14 cellular contexts compared by ENCODE assay signal in the genomic region with DNA sequence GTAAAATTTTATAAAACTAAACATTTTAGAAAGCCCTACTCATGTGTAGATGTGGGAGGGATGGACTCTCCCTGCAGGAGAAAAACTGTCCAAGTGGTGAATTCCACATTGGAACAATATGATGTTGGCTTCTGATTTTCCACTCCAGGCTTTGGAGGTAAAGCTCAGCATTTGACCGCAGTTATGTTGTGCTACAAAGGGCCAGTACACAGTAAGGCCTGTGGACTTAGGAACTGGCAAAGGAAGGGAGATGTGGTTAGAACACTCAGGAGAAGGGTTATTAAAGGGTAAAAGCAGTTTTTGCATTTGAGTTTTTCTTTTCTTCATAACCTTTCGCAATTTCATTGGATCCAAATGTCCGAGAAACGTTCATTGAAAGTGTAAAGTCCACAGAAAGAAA.
DNase-seq lines count a peak whose midpoint lies in the region; ATAC-seq and TF ChIP-seq lines count a peak whose summit lies in the region.
"Had no signal": no experiment of that assay in that cellular context is flagged by ENCODE, and none has a peak within 500 bp of the region (broad histone marks: within the 10 kb centered on the region; RNA-seq: fewer than 3 reads in every experiment).

No MANE protein-coding gene starts in this region.

- H3K27me3 ChIP-seq in SJSA1 (replicated peaks) (no peaks in the 10 kb centered on the region), foreskin keratinocyte (no peaks in the 10 kb centered on the region), smooth muscle cell (ENCODE audit: low read depth) (no peaks in the 10 kb centered on the region)

- WGBS in smooth muscle cell (ENCODE audit: low lambda C conversion rate), result 93% methylated on average over 4 of the region's 4 CpGs

- H3K36me3 Mint-ChIP-seq in activated CD4-positive, alpha-beta T cell treated with anti-CD3 and anti-CD28 coated beads, Interleukin-2, amount 10 ng/mL, durations not matched to agents 24 days and 14 days (ENCODE audit: low read depth), result no peaks in the 10 kb centered on the region
- H3K36me3 Mint-ChIP-seq: activated naive CD8-positive, alpha-beta T cell had no signal

- no peak overlapping the region for H3K9ac ChIP-seq in smooth muscle cell (ENCODE audit: low read depth)

- peak; percentile 64 for ATAC-seq in foreskin keratinocyte
- ATAC-seq: effector memory CD8-positive, alpha-beta T cell had no signal

- no peak overlapping the region for H3K4me3 Mint-ChIP-seq in activated CD4-positive, alpha-beta T cell treated with anti-CD3 and anti-CD28 coated beads, Interleukin-2, amount 10 ng/mL, durations not matched to agents 24 days and 14 days
- H3K4me3 Mint-ChIP-seq: activated naive CD8-positive, alpha-beta T cell; effector memory CD8-positive, alpha-beta T cell; H9 had no signal

- no peaks in the 10 kb centered on the region for H3F3A ChIP-seq in smooth muscle cell (ENCODE audit: low read depth)

- no peaks in the 10 kb centered on the region for H3K79me2 ChIP-seq in smooth muscle cell (ENCODE audit: low read depth)

- H3K4me2 ChIP-seq in smooth muscle cell, result peak overlapping the region; percentile 21

- no peak for TF ChIP-seq CTCF in foreskin keratinocyte (conservative IDR thresholded peaks at IDR 0.05)
- no peak for TF ChIP-seq CTCF in smooth muscle cell (IDR thresholded peaks at IDR 0.05; ENCODE audit: borderline replicate concordance, insufficient read depth, poor library complexity, severe bottlenecking)

- no peaks in the 10 kb centered on the region for H3K4me1 Mint-ChIP-seq in activated CD4-positive, alpha-beta T cell treated with anti-CD3 and anti-CD28 coated beads, Interleukin-2, amount 10 ng/mL, durations not matched to agents 24 days and 14 days

- no peak overlapping the region for H3K27ac Mint-ChIP-seq in activated CD4-positive, alpha-beta T cell treated with anti-CD3 and anti-CD28 coated beads, Interleukin-2, amount 10 ng/mL, durations not matched to agents 24 days and 14 days
- H3K27ac Mint-ChIP-seq: activated naive CD8-positive, alpha-beta T cell; effector memory CD8-positive, alpha-beta T cell; H9 had no signal

- no peak overlapping the region for H2AFZ ChIP-seq in smooth muscle cell (ENCODE audit: low read depth)

- DNase-seq in EL, result peak; percentile 85
- peak; percentile 61 to 71 for DNase-seq in SJSA1 (ENCODE audit: low read depth in 1 of 2, low spot score in 2 of 2)
- DNase-seq in foreskin keratinocyte, result peak; percentile 63 to 84
- DNase-seq in smooth muscle cell (lab: John Stamatoyannopoulos, UW; ENCODE audit: unreplicated experiment), result no peak
- no peak for DNase-seq in NCI-H2171 (lab: John Stamatoyannopoulos, UW)
- DNase-seq in GF-D8 (lab: John Stamatoyannopoulos, UW), result no peak
- DNase-seq in activated CD4-positive, alpha-beta T cell treated with anti-CD3 and anti-CD28 coated beads, Interleukin-2, amount 10 ng/mL, durations not matched to agents 24 days and 14 days, result no peak
- DNase-seq in activated CD8-positive, alpha-beta memory T cell treated with anti-CD3 and anti-CD28 coated beads for 24 hours, result no peak
- DNase-seq: DND-41; effector memory CD8-positive, alpha-beta T cell; H9; NCI-H524 treated with DMSO at 0.1 percent for 48 hours had no signal

- H3K9me3 Mint-ChIP-seq in activated CD4-positive, alpha-beta T cell treated with anti-CD3 and anti-CD28 coated beads, Interleukin-2, amount 10 ng/mL, durations not matched to agents 24 days and 14 days, result no peaks in the 10 kb centered on the region
- H3K9me3 Mint-ChIP-seq: H9 had no signal

- no peaks in the 10 kb centered on the region for H4K20me1 ChIP-seq in smooth muscle cell (ENCODE audit: low read depth)

- H3K27ac ChIP-seq in SJSA1, result peak overlapping the region; percentile 52
- H3K27ac ChIP-seq in foreskin keratinocyte, result peak overlapping the region; percentile 2
- peak overlapping the region; percentile 82 for H3K27ac ChIP-seq in smooth muscle cell (ENCODE audit: low read depth)

- H3K4me3 ChIP-seq in SJSA1 (no peak overlapping the region), smooth muscle cell (no peak overlapping the region)
- H3K4me3 ChIP-seq: prostate gland had no signal

- no peaks in the 10 kb centered on the region for H3K9me3 ChIP-seq in SJSA1 (replicated peaks)
- H3K9me3 ChIP-seq in smooth muscle cell (replicated peaks; ENCODE audit: low read depth), result no peaks in the 10 kb centered on the region
- H3K9me3 ChIP-seq: prostate gland had no signal

- peaks cover 63% of the 10 kb centered on the region for H3K27me3 Mint-ChIP-seq in activated CD4-positive, alpha-beta T cell treated with anti-CD3 and anti-CD28 coated beads, Interleukin-2, amount 10 ng/mL, durations not matched to agents 24 days and 14 days

- H3K36me3 ChIP-seq in SJSA1 (no peaks in the 10 kb centered on the region), smooth muscle cell (ENCODE audit: low read depth) (no peaks in the 10 kb centered on the region)
- H3K36me3 ChIP-seq: prostate gland had no signal

- H3K4me1 ChIP-seq in SJSA1 (replicated peaks) (peaks cover 22% of the 10 kb centered on the region), foreskin keratinocyte (peaks cover 29% of the 10 kb centered on the region), smooth muscle cell (ENCODE audit: low read depth) (no peaks in the 10 kb centered on the region)
- H3K4me1 ChIP-seq: prostate gland had no signal

- intact Hi-C loops in activated CD4-positive, alpha-beta T cell treated with anti-CD3 and anti-CD28 coated beads, Interleukin-2, amount 10 ng/mL, durations not matched to agents 24 days and 14 days (cut with micrococcal nuclease), result no loop called here

Comparison
In these comparisons a context has a peak if more than half of its experiments do, and no peak if none do; other contexts are left out.
1. DNase-seq: peak in EL (single experiment), SJSA1 (2 of 2) and foreskin keratinocyte (2 of 2); none in smooth muscle cell (single experiment), NCI-H2171 (single experiment), GF-D8 (single experiment), activated CD4-positive, alpha-beta T cell treated with anti-CD3 and anti-CD28 coated beads, Interleukin-2, amount 10 ng/mL, durations not matched to agents 24 days and 14 days (single experiment) and activated CD8-positive, alpha-beta memory T cell treated with anti-CD3 and anti-CD28 coated beads for 24 hours (single experiment).
2. H3K27ac ChIP-seq: peak in every context shown above with its lines; median percentile 82 in smooth muscle cell; 52 in SJSA1; 2 in foreskin keratinocyte.